21 cellular contexts compared by ENCODE assay signal in genomic region chr7:64878684-64879083, GRCh38. TPM values are rescaled to one million over a fixed set of nuclear protein-coding genes. Genes with fewer than 3 reads are reported as not detected.
DNase-seq lines count a peak whose midpoint lies in the region; ATAC-seq and TF ChIP-seq lines count a peak whose summit lies in the region.
"Had no signal": no experiment of that assay in that cellular context is flagged by ENCODE, and none has a peak within 500 bp of the region (broad histone marks: within the 10 kb centered on the region; RNA-seq: fewer than 3 reads in every experiment).

No MANE protein-coding gene starts in this region.

- H3K4me1 Mint-ChIP-seq in endothelial cell (ENCODE audit: unreplicated experiment) = peaks cover 6% of the 10 kb centered on the region
- H3K4me1 Mint-ChIP-seq in activated CD4-positive, alpha-beta memory T cell treated with anti-CD3 and anti-CD28 coated beads, Interleukin-2, amount 10 ng/mL, durations not matched to agents 7 days and 5 days = no peaks in the 10 kb centered on the region

- ATAC-seq in GM21619 (IDR thresholded peaks at IDR 0.05; ENCODE audit: unreplicated experiment) = no peak
- ATAC-seq in HG02588 (IDR thresholded peaks at IDR 0.05; ENCODE audit: unreplicated experiment) = no peak
- ATAC-seq: effector memory CD8-positive, alpha-beta T cell; heart left ventricle; left ventricle myocardium superior; mucosa of descending colon had no signal

- peak; percentile 16 for DNase-seq in Caki2 (ENCODE audit: low read depth)
- peak; percentile 43 for DNase-seq in LHCN-M2 (ENCODE audit: low read depth)
- no peak for DNase-seq in endothelial cell (ENCODE audit: low spot score)
- DNase-seq in mucosa of gallbladder (ENCODE audit: low spot score) = peak; percentile 8
- DNase-seq in activated CD4-positive, alpha-beta memory T cell treated with anti-CD3 and anti-CD28 coated beads, Interleukin-2, amount 10 ng/mL, durations not matched to agents 7 days and 5 days = no peak
- no peak for DNase-seq in HCEC 1CT
- DNase-seq: activated B cell treated with CpG ODN at 0.5 μM for 24 hours; activated CD4-positive, alpha-beta T cell treated with anti-CD3 and anti-CD28 coated beads, Interleukin-2, amount 50 U/mL, for 48 hours; activated naive CD4-positive, alpha-beta T cell treated with Interleukin-2 at 50 U/mL for 16 hours; activated T-cell treated with anti-CD3 and anti-CD28 coated beads, Interleukin-2, amount 50 U/mL, for 1 hour; cerebellar nuclear complex; effector memory CD8-positive, alpha-beta T cell; immature natural killer cell; left ventricle myocardium superior; mucosa of descending colon; NCI-H1694 treated with DMSO at 0.1 percent for 48 hours; stimulated activated CD4-positive, alpha-beta T cell treated with anti-CD3 and anti-CD28 coated beads, Interleukin-4, amount 100 ng/mL, for 1 hour had no signal

- POLR2A ChIA-PET in activated CD4-positive, alpha-beta memory T cell treated with anti-CD3 and anti-CD28 coated beads, Interleukin-2, amount 10 ng/mL, durations not matched to agents 7 days and 5 days (lab: Charles Lee) = no interaction called here

- H3K9me3 Mint-ChIP-seq in endothelial cell (ENCODE audit: unreplicated experiment) = peaks cover 10% of the 10 kb centered on the region
- peaks cover 13% of the 10 kb centered on the region for H3K9me3 Mint-ChIP-seq in activated CD4-positive, alpha-beta memory T cell treated with anti-CD3 and anti-CD28 coated beads, Interleukin-2, amount 10 ng/mL, durations not matched to agents 7 days and 5 days
- H3K9me3 Mint-ChIP-seq: effector memory CD8-positive, alpha-beta T cell; type B pancreatic cell had no signal

- peak overlapping the region; percentile 5 for H3K27ac Mint-ChIP-seq in endothelial cell (ENCODE audit: unreplicated experiment)
- H3K27ac Mint-ChIP-seq in activated CD4-positive, alpha-beta memory T cell treated with anti-CD3 and anti-CD28 coated beads, Interleukin-2, amount 10 ng/mL, durations not matched to agents 7 days and 5 days = no peak overlapping the region
- H3K27ac Mint-ChIP-seq: activated B cell treated with CpG ODN at 0.5 μM for 24 hours, immature natural killer cell, type B pancreatic cell had no signal

- peaks cover 17% of the 10 kb centered on the region for H3K27me3 Mint-ChIP-seq in endothelial cell (ENCODE audit: unreplicated experiment)
- peaks cover 14% of the 10 kb centered on the region for H3K27me3 Mint-ChIP-seq in activated CD4-positive, alpha-beta memory T cell treated with anti-CD3 and anti-CD28 coated beads, Interleukin-2, amount 10 ng/mL, durations not matched to agents 7 days and 5 days

- peak overlapping the region; percentile 57 for H3K4me3 Mint-ChIP-seq in endothelial cell (ENCODE audit: unreplicated experiment)
- no peak overlapping the region for H3K4me3 Mint-ChIP-seq in activated CD4-positive, alpha-beta memory T cell treated with anti-CD3 and anti-CD28 coated beads, Interleukin-2, amount 10 ng/mL, durations not matched to agents 7 days and 5 days
- H3K4me3 Mint-ChIP-seq: activated B cell treated with CpG ODN at 0.5 μM for 24 hours, type B pancreatic cell had no signal

- in situ Hi-C loops in Caki2 (cut with HindIII; ENCODE audit: low pct_unique_long_range_greater_than_20kb, low sequenced_read_pairs) = no loop called here

- CTCF ChIA-PET in activated CD4-positive, alpha-beta memory T cell treated with anti-CD3 and anti-CD28 coated beads, Interleukin-2, amount 10 ng/mL, durations not matched to agents 7 days and 5 days (lab: Charles Lee) = no interaction called here

- no peak for TF ChIP-seq CTCF in endothelial cell (IDR thresholded peaks at IDR 0.05; ENCODE audit: unreplicated experiment)

- peaks cover 11% of the 10 kb centered on the region for H3K36me3 Mint-ChIP-seq in endothelial cell (ENCODE audit: low read depth, unreplicated experiment)
- no peaks in the 10 kb centered on the region for H3K36me3 Mint-ChIP-seq in activated CD4-positive, alpha-beta memory T cell treated with anti-CD3 and anti-CD28 coated beads, Interleukin-2, amount 10 ng/mL, durations not matched to agents 7 days and 5 days (ENCODE audit: low read depth)
- H3K36me3 Mint-ChIP-seq: immature natural killer cell, type B pancreatic cell had no signal

RNA-seq across cellular contexts. Expression of gene ZNF273, which starts 24.4 kb away (rescaled TPM):
- total RNA-seq in Caki2 (2014; rRNA removed; shearing (Covaris generic); ENCODE audit: low replicate concordance) = 1.1 and 8.4 TPM in 2 replicates
- total RNA-seq in LHCN-M2 (2014; rRNA removed) (8.7 and 9.6 TPM in 2 replicates), endothelial cell (ENCODE audit: unreplicated experiment) (9.3 TPM), mucosa of gallbladder (9.3 TPM)
- 1.4 TPM for polyA plus RNA-seq in LHCN-M2 (2012)
- 10 to 100 TPM in 1 of 2 experiments, 1 to 10 TPM in 1; 8.4 to 10.5 TPM for total RNA-seq in activated CD4-positive, alpha-beta memory T cell treated with anti-CD3 and anti-CD28 coated beads, Interleukin-2, amount 10 ng/mL, durations not matched to agents 7 days and 5 days

Comparison
In these comparisons a context has a peak if more than half of its experiments do, and no peak if none do; other contexts are left out.
1. DNase-seq: peak in Caki2 (single experiment), LHCN-M2 (single experiment) and mucosa of gallbladder (single experiment); none in endothelial cell (single experiment), activated CD4-positive, alpha-beta memory T cell treated with anti-CD3 and anti-CD28 coated beads, Interleukin-2, amount 10 ng/mL, durations not matched to agents 7 days and 5 days (single experiment) and HCEC 1CT (single experiment).